ENCODE assay signal across 9 cellular contexts in the genomic region with DNA sequence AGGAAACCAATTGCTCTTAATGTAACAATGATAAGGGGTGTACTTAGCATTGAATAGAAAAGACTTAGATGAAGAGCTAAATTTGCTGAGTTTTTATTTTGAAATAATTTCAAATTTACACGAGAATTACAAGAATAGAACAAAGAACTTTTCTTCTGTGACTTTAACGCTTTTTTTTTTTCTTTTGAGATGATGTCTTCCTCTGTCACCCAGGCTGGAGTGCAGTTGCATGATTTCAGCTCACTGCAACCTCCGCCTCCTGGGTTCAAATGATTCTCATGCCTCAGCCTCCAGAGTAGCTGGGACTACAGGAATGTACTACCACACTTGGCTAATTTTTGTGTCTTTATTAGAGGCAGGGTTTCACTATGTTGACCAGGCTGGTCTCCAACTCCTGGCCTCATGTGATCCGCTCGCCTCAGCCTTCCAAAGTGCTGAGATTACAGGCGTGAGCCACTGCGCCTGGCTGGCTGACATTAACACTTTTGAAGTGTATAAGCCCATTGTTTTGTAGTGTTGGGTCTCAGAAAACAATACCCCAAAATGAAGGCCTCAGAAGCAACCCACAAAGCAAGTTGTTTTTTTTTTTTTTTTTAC. TPM values are rescaled to one million over a fixed set of nuclear protein-coding genes. Genes with fewer than 3 reads are reported as not detected.
DNase-seq lines count a peak whose midpoint lies in the region; ATAC-seq and TF ChIP-seq lines count a peak whose summit lies in the region.
"Had no signal": no experiment of that assay in that cellular context is flagged by ENCODE, and none has a peak within 500 bp of the region (broad histone marks: within the 10 kb centered on the region; RNA-seq: fewer than 3 reads in every experiment).

No MANE protein-coding gene starts in this region.

- H3K9me3 ChIP-seq in BLaER1, result no peaks in the 10 kb centered on the region
- H3K9me3 ChIP-seq in HUES48 (ENCODE audit: control insufficient read depth, insufficient read depth, low read length), result no peaks in the 10 kb centered on the region
- H3K9me3 ChIP-seq in effector memory CD4-positive, alpha-beta T cell (ENCODE audit: control insufficient read depth, low read length), result no peaks in the 10 kb centered on the region

- no peak overlapping the region for H3K4me3 ChIP-seq in BLaER1
- H3K4me3 ChIP-seq in HUES48 (ENCODE audit: low read depth, low read length), result no peak overlapping the region
- H3K4me3 ChIP-seq in effector memory CD4-positive, alpha-beta T cell (ENCODE audit: insufficient read depth, low read depth, low read length, poor library complexity, severe bottlenecking), result no peak overlapping the region

- H3K36me3 ChIP-seq in BLaER1 (peaks cover 1% of the 10 kb centered on the region; the same call in 1 of the 2 replicates), HUES48 (ENCODE audit: control insufficient read depth, insufficient read depth, low read length) (peaks cover 6% of the 10 kb centered on the region; the same call in 1 of the 2 replicates)
- no peaks in the 10 kb centered on the region for H3K36me3 ChIP-seq in effector memory CD4-positive, alpha-beta T cell (ENCODE audit: control insufficient read depth, insufficient read depth, low read length)

- H3K4me1 Mint-ChIP-seq in brain, result peaks cover 78% of the 10 kb centered on the region
- peaks cover 62% of the 10 kb centered on the region for H3K4me1 Mint-ChIP-seq in nephron

- H3K4me1 ChIP-seq in BLaER1, result peaks cover 41% of the 10 kb centered on the region
- peaks cover 31% of the 10 kb centered on the region for H3K4me1 ChIP-seq in HUES48 (ENCODE audit: control insufficient read depth, insufficient read depth, low read length)
- peaks cover 11% of the 10 kb centered on the region for H3K4me1 ChIP-seq in effector memory CD4-positive, alpha-beta T cell (ENCODE audit: control insufficient read depth, insufficient read depth, low read length, poor library complexity, severe bottlenecking)

- TF ChIP-seq CTCF in brain (conservative IDR thresholded peaks at IDR 0.05) (no peak), nephron (IDR thresholded peaks at IDR 0.05; ENCODE audit: unreplicated experiment in 3 of 3) (no peak)

- H3K36me3 Mint-ChIP-seq in brain (peaks cover 21% of the 10 kb centered on the region), nephron (ENCODE audit: low read depth) (peaks cover 13% of the 10 kb centered on the region)

- no peaks in the 10 kb centered on the region for H4K20me1 ChIP-seq in BLaER1

- ATAC-seq in left colon (no peak), HG03135 (IDR thresholded peaks at IDR 0.05; ENCODE audit: unreplicated experiment) (no peak)

- H3K27ac ChIP-seq in BLaER1 (no peak overlapping the region), HUES48 (ENCODE audit: low read depth, low read length) (peak overlapping the region; percentile 20)
- H3K27ac ChIP-seq in effector memory CD4-positive, alpha-beta T cell (ENCODE audit: insufficient read depth, low read length, poor library complexity, severe bottlenecking), result no peak overlapping the region

- intact Hi-C loops in left colon (cut with DNase I, micrococcal nuclease), result no loop called here

- peak overlapping the region; percentile 97 to 100 (median 99) for H3K4me3 Mint-ChIP-seq in brain
- peak overlapping the region; percentile 92 to 95 (median 95) for H3K4me3 Mint-ChIP-seq in nephron

- peak overlapping the region; percentile 91 for H3K4me2 ChIP-seq in BLaER1

- H3K9me3 Mint-ChIP-seq in brain (peaks cover 0 to 7% (median 0%) of the 10 kb centered on the region in 5 experiments), nephron (no peaks in the 10 kb centered on the region)

- H3K27me3 ChIP-seq in BLaER1, result no peaks in the 10 kb centered on the region
- no peaks in the 10 kb centered on the region for H3K27me3 ChIP-seq in HUES48 (ENCODE audit: control insufficient read depth, insufficient read depth, low read length)
- H3K27me3 ChIP-seq in effector memory CD4-positive, alpha-beta T cell (replicated peaks; ENCODE audit: control insufficient read depth, insufficient read depth, low read length, poor library complexity, severe bottlenecking), result no peaks in the 10 kb centered on the region

- H3K9ac ChIP-seq in BLaER1 (no peak overlapping the region), HUES48 (ENCODE audit: low read depth, low read length) (no peak overlapping the region)

- H3K27ac Mint-ChIP-seq in brain (peak overlapping the region; percentile 100), nephron (peak overlapping the region; percentile 100)

- H3K27me3 Mint-ChIP-seq in brain (peaks cover 2% of the 10 kb centered on the region), nephron (ENCODE audit: low read depth) (no peaks in the 10 kb centered on the region)

- DNase-seq in NCI-H1048 (lab: John Stamatoyannopoulos, UW) (no peak), left colon (no peak)
- DNase-seq in effector memory CD4-positive, alpha-beta T cell, result no peak
- DNase-seq: NCI-H1092 had no signal

RNA-seq across cellular contexts. Expression of gene TEN1, which starts 2.1 kb away (rescaled TPM):
- polyA plus RNA-seq in brain (ENCODE audit: insufficient read depth, low read depth, low replicate concordance), result 12.9 TPM
- 10 to 100 TPM; 21.2 to 27.9 TPM for total RNA-seq in left colon

RNA-seq across cellular contexts. Expression of gene ACOX1, which starts 2.2 kb away (rescaled TPM):
- polyA plus RNA-seq in brain (ENCODE audit: insufficient read depth, low read depth, low replicate concordance), result 27.6 TPM
- total RNA-seq in left colon, result 100 to 1,000 TPM; 170 to 225 TPM

RNA-seq across cellular contexts. Expression of gene CDK3, which starts 19.5 kb away (rescaled TPM):
- 3.3 TPM for polyA plus RNA-seq in brain (ENCODE audit: insufficient read depth, low read depth, low replicate concordance)
- total RNA-seq in left colon, result 10 to 100 TPM; 10.1 to 12.4 TPM

RNA-seq across cellular contexts. Expression of gene FBF1, which starts 40.3 kb away (rescaled TPM):
- 10.6 TPM for polyA plus RNA-seq in brain (ENCODE audit: insufficient read depth, low read depth, low replicate concordance)
- total RNA-seq in left colon, result 1 to 10 TPM; 5.2 to 5.5 TPM

RNA-seq across cellular contexts. Expression of gene EVPL, which starts 46.0 kb away (rescaled TPM):
- polyA plus RNA-seq in brain (ENCODE audit: insufficient read depth, low read depth, low replicate concordance), result 0.92 TPM
- 10 to 100 TPM; 18.9 to 28.5 TPM for total RNA-seq in left colon
